Comparison of ENCODE assay signal across 24 cellular contexts in genomic region chr16:85250609-85251223, GRCh38.
DNase-seq lines count a peak whose midpoint lies in the region; TF ChIP-seq lines count a peak whose summit lies in the region.
"Had no signal": no experiment of that assay in that cellular context is flagged by ENCODE, and none has a peak within 500 bp of the region (broad histone marks: within the 10 kb centered on the region; RNA-seq: fewer than 3 reads in every experiment).

No MANE protein-coding gene starts in this region.

- in situ Hi-C loops in GM23248 (cut with MboI), result no loop called here

- peaks cover 3% of the 10 kb centered on the region; the same call in 1 of the 2 replicates for H4K20me1 ChIP-seq in GM23248 (ENCODE audit: insufficient read depth)

- H3K36me3 ChIP-seq in GM23248 (ENCODE audit: low read depth), result no peaks in the 10 kb centered on the region
- H3K36me3 ChIP-seq: Peyer's patch had no signal

- 81 to 86% methylated on average over 14 of the region's 14 CpGs for WGBS in GM23248 (ENCODE audit: low coverage in 1 of 2, low lambda C conversion rate in 2 of 2, missing lambda C conversion rate in 2 of 2), 2 experiments

- no peaks in the 10 kb centered on the region for H3K9me2 ChIP-seq in GM23248 (ENCODE audit: insufficient read depth)

- H3K27me3 ChIP-seq in GM23248 (replicated peaks; ENCODE audit: insufficient read depth), result no peaks in the 10 kb centered on the region
- H3K27me3 ChIP-seq: Peyer's patch had no signal

- no peaks in the 10 kb centered on the region for H3K4me1 ChIP-seq in GM23248 (ENCODE audit: insufficient read depth)
- H3K4me1 ChIP-seq: Caco-2, Peyer's patch had no signal

- H2AFZ ChIP-seq in GM23248, result no peak overlapping the region

- peaks cover 86% of the 10 kb centered on the region for H3K79me2 ChIP-seq in GM23248 (ENCODE audit: insufficient read depth)

- H3F3A ChIP-seq in GM23248 (ENCODE audit: insufficient read depth), result no peaks in the 10 kb centered on the region

- peak; percentile 69 for DNase-seq in AG10803 (ENCODE audit: low read depth)
- DNase-seq in GM23248, result peak; percentile 24
- peak; percentile 95 for DNase-seq in amniotic epithelial cell (ENCODE audit: low read depth)
- peak; percentile 73 for DNase-seq in fibroblast of villous mesenchyme (ENCODE audit: low read depth)
- no peak for DNase-seq in activated naive CD4-positive, alpha-beta T cell treated with anti-CD3 and anti-CD28 coated beads, Interleukin-2, amount 50 U/mL, for 16 hours
- no peak for DNase-seq in medulla oblongata (ENCODE audit: extremely low spot score)
- DNase-seq in LoVo (ENCODE audit: low spot score), result no peak
- DNase-seq in NCI-H446 (lab: John Stamatoyannopoulos, UW), result no peak
- DNase-seq: Caco-2; CD4-positive, alpha-beta memory T cell; EL; GDM1; GOT3; Kasumi-1; NCI-H1105 treated with DMSO at 0.1 percent for 48 hours; NCI-H146; NCI-H2029 treated with DMSO at 0.1 percent for 48 hours; NCI-H2227 treated with DMSO at 0.1 percent for 48 hours; NCI-H510A; OCI-M1; Peyer's patch; SIG-M5 had no signal

- no peak overlapping the region for H3K4me2 ChIP-seq in GM23248 (ENCODE audit: unreplicated experiment)

- H3K9me3 ChIP-seq in GM23248 (ENCODE audit: low read depth), result no peaks in the 10 kb centered on the region
- H3K9me3 ChIP-seq: Caco-2, Peyer's patch had no signal

- no peak overlapping the region for H3K9ac ChIP-seq in GM23248

- no peak overlapping the region for H3K27ac ChIP-seq in GM23248
- H3K27ac ChIP-seq: HL-60, Peyer's patch, SK-N-MC had no signal

- H3K4me3 ChIP-seq in AG10803 (ENCODE audit: low read length), result no peak overlapping the region
- H3K4me3 ChIP-seq in GM23248, result no peak overlapping the region
- no peak overlapping the region for H3K4me3 ChIP-seq in fibroblast of villous mesenchyme (ENCODE audit: low read depth, low read length)
- H3K4me3 ChIP-seq: Peyer's patch, SK-N-MC had no signal

- TF ChIP-seq CTCF in AG10803 (conservative IDR thresholded peaks at IDR 0.05; ENCODE audit: low read length) (no peak), fibroblast of villous mesenchyme (IDR thresholded peaks at IDR 0.05; ENCODE audit: insufficient read depth, low read depth, low read length) (no peak)

Comparison
In these comparisons a context has a peak if more than half of its experiments do, and no peak if none do; other contexts are left out.
1. DNase-seq: peak in AG10803 (single experiment), GM23248 (single experiment), amniotic epithelial cell (single experiment) and fibroblast of villous mesenchyme (single experiment); none in activated naive CD4-positive, alpha-beta T cell treated with anti-CD3 and anti-CD28 coated beads, Interleukin-2, amount 50 U/mL, for 16 hours (single experiment), medulla oblongata (single experiment), LoVo (single experiment) and NCI-H446 (0 of 2).